ENCODE assay signal across 18 cellular contexts in genomic region chr15:55981596-55982249, GRCh38. TPM values are rescaled to one million over a fixed set of nuclear protein-coding genes. Genes with fewer than 3 reads are reported as not detected.
A peak's percentile ranks its signal among the peaks of the same experiment; 100 is the strongest.
DNase-seq lines count a peak whose midpoint lies in the region; ATAC-seq, FAIRE-seq and TF ChIP-seq lines count a peak whose summit lies in the region.
"Had no signal": no experiment of that assay in that cellular context is flagged by ENCODE, and none has a peak within 500 bp of the region (broad histone marks: within the 10 kb centered on the region; RNA-seq: fewer than 3 reads in every experiment).

No MANE protein-coding gene starts in this region.

- no peaks in the 10 kb centered on the region for H3K36me3 ChIP-seq in astrocyte (ENCODE audit: insufficient read depth, low read length)
- H3K36me3 ChIP-seq: BLaER1, HAP-1 had no signal

- intact Hi-C loops in activated CD4-positive, alpha-beta T cell treated with anti-CD3 and anti-CD28 coated beads for 36 hours (cut with DNase I, micrococcal nuclease): no loop called here

- POLR2A ChIA-PET in activated CD4-positive, alpha-beta T cell treated with anti-CD3 and anti-CD28 coated beads for 36 hours (lab: Charles Lee): no interaction called here

- no peak overlapping the region for H3K4me3 ChIP-seq in astrocyte (ENCODE audit: insufficient read depth, low read depth, low read length)
- H3K4me3 ChIP-seq: BLaER1, HAP-1 had no signal

- FAIRE-seq in astrocyte (lab: Jason Lieb, UNC): no peak
- FAIRE-seq: GM12892, H1, HTR-8/SVneo had no signal

- no peaks in the 10 kb centered on the region for H3K4me1 ChIP-seq in astrocyte (ENCODE audit: insufficient read depth, low read length)
- H3K4me1 ChIP-seq: BLaER1, Caco-2 had no signal

- H3K4me3 Mint-ChIP-seq in activated CD4-positive, alpha-beta T cell treated with anti-CD3 and anti-CD28 coated beads for 36 hours: no peak overlapping the region
- H3K4me3 Mint-ChIP-seq in activated naive CD8-positive, alpha-beta T cell treated with anti-CD3 and anti-CD28 coated beads, Interleukin-2, amount 50 U/mL, for 24 hours: no peak overlapping the region
- no peak overlapping the region for H3K4me3 Mint-ChIP-seq in activated naive CD8-positive, alpha-beta T cell treated with anti-CD3 and anti-CD28 coated beads for 36 hours
- H3K4me3 Mint-ChIP-seq in astrocyte (ENCODE audit: unreplicated experiment): no peak overlapping the region
- H3K4me3 Mint-ChIP-seq in stimulated activated naive CD8-positive, alpha-beta T cell treated with anti-CD3 and anti-CD28 coated beads, Interleukin-15, amount 100 ng/mL, for 72 hours: no peak overlapping the region
- H3K4me3 Mint-ChIP-seq: CD8-positive, alpha-beta memory T cell had no signal

- ATAC-seq in activated CD4-positive, alpha-beta T cell treated with anti-CD3 and anti-CD28 coated beads for 36 hours: peak; percentile 85
- ATAC-seq in activated naive CD8-positive, alpha-beta T cell treated with anti-CD3 and anti-CD28 coated beads, Interleukin-2, amount 50 U/mL, for 24 hours: peak; percentile 89
- ATAC-seq in stimulated activated naive CD8-positive, alpha-beta T cell treated with anti-CD3 and anti-CD28 coated beads, Interleukin-15, amount 100 ng/mL, for 72 hours: peak; percentile 74

- no peak overlapping the region for H3K27ac ChIP-seq in astrocyte (ENCODE audit: low read depth, low read length)
- H3K27ac ChIP-seq: BLaER1 had no signal

- no peaks in the 10 kb centered on the region for H3K27me3 Mint-ChIP-seq in activated CD4-positive, alpha-beta T cell treated with anti-CD3 and anti-CD28 coated beads for 36 hours
- no peaks in the 10 kb centered on the region for H3K27me3 Mint-ChIP-seq in activated naive CD8-positive, alpha-beta T cell treated with anti-CD3 and anti-CD28 coated beads, Interleukin-2, amount 50 U/mL, for 24 hours
- H3K27me3 Mint-ChIP-seq in activated naive CD8-positive, alpha-beta T cell treated with anti-CD3 and anti-CD28 coated beads for 36 hours: no peaks in the 10 kb centered on the region
- no peaks in the 10 kb centered on the region for H3K27me3 Mint-ChIP-seq in astrocyte (ENCODE audit: low read depth, unreplicated experiment)
- no peaks in the 10 kb centered on the region for H3K27me3 Mint-ChIP-seq in stimulated activated naive CD8-positive, alpha-beta T cell treated with anti-CD3 and anti-CD28 coated beads, Interleukin-15, amount 100 ng/mL, for 72 hours
- H3K27me3 Mint-ChIP-seq: CD8-positive, alpha-beta memory T cell had no signal

- H3K4me1 Mint-ChIP-seq in activated CD4-positive, alpha-beta T cell treated with anti-CD3 and anti-CD28 coated beads for 36 hours: peaks cover 12% of the 10 kb centered on the region
- peaks cover 9% of the 10 kb centered on the region for H3K4me1 Mint-ChIP-seq in activated naive CD8-positive, alpha-beta T cell treated with anti-CD3 and anti-CD28 coated beads, Interleukin-2, amount 50 U/mL, for 24 hours
- peaks cover 5% of the 10 kb centered on the region for H3K4me1 Mint-ChIP-seq in activated naive CD8-positive, alpha-beta T cell treated with anti-CD3 and anti-CD28 coated beads for 36 hours
- H3K4me1 Mint-ChIP-seq in astrocyte (ENCODE audit: low read depth, unreplicated experiment): peaks cover 11% of the 10 kb centered on the region
- H3K4me1 Mint-ChIP-seq in stimulated activated naive CD8-positive, alpha-beta T cell treated with anti-CD3 and anti-CD28 coated beads, Interleukin-15, amount 100 ng/mL, for 72 hours: peaks cover 10% of the 10 kb centered on the region
- H3K4me1 Mint-ChIP-seq: CD8-positive, alpha-beta memory T cell had no signal

- CTCF ChIA-PET in activated CD4-positive, alpha-beta T cell treated with anti-CD3 and anti-CD28 coated beads for 36 hours (lab: Charles Lee): no interaction called here

- H3K36me3 Mint-ChIP-seq in activated CD4-positive, alpha-beta T cell treated with anti-CD3 and anti-CD28 coated beads for 36 hours (ENCODE audit: low read depth): peaks cover 5% of the 10 kb centered on the region
- H3K36me3 Mint-ChIP-seq in activated naive CD8-positive, alpha-beta T cell treated with anti-CD3 and anti-CD28 coated beads, Interleukin-2, amount 50 U/mL, for 24 hours (ENCODE audit: low read depth): peaks cover 5% of the 10 kb centered on the region
- H3K36me3 Mint-ChIP-seq in activated naive CD8-positive, alpha-beta T cell treated with anti-CD3 and anti-CD28 coated beads for 36 hours: peaks cover 9% of the 10 kb centered on the region
- H3K36me3 Mint-ChIP-seq in astrocyte (ENCODE audit: low read depth, unreplicated experiment): peaks cover 10% of the 10 kb centered on the region

- H4K20me1 ChIP-seq in astrocyte (ENCODE audit: insufficient read depth, low read length): peaks cover 22% of the 10 kb centered on the region
- H4K20me1 ChIP-seq: BLaER1 had no signal

- H3K27ac Mint-ChIP-seq in activated CD4-positive, alpha-beta T cell treated with anti-CD3 and anti-CD28 coated beads for 36 hours: no peak overlapping the region
- no peak overlapping the region for H3K27ac Mint-ChIP-seq in activated naive CD8-positive, alpha-beta T cell treated with anti-CD3 and anti-CD28 coated beads, Interleukin-2, amount 50 U/mL, for 24 hours
- no peak overlapping the region for H3K27ac Mint-ChIP-seq in activated naive CD8-positive, alpha-beta T cell treated with anti-CD3 and anti-CD28 coated beads for 36 hours
- H3K27ac Mint-ChIP-seq in astrocyte (ENCODE audit: unreplicated experiment): peak overlapping the region; percentile 7
- no peak overlapping the region for H3K27ac Mint-ChIP-seq in stimulated activated naive CD8-positive, alpha-beta T cell treated with anti-CD3 and anti-CD28 coated beads, Interleukin-15, amount 100 ng/mL, for 72 hours
- H3K27ac Mint-ChIP-seq: CD8-positive, alpha-beta memory T cell had no signal

- TF ChIP-seq CTCF in astrocyte (IDR thresholded peaks at IDR 0.05; ENCODE audit: insufficient read depth, low read depth, low read length): no peak

- no peak overlapping the region for H3K4me2 ChIP-seq in astrocyte (ENCODE audit: low read length)
- H3K4me2 ChIP-seq: BLaER1 had no signal

- H3K9me3 Mint-ChIP-seq in activated CD4-positive, alpha-beta T cell treated with anti-CD3 and anti-CD28 coated beads for 36 hours (ENCODE audit: low read depth): no peaks in the 10 kb centered on the region
- H3K9me3 Mint-ChIP-seq in activated naive CD8-positive, alpha-beta T cell treated with anti-CD3 and anti-CD28 coated beads, Interleukin-2, amount 50 U/mL, for 24 hours: no peaks in the 10 kb centered on the region
- H3K9me3 Mint-ChIP-seq in activated naive CD8-positive, alpha-beta T cell treated with anti-CD3 and anti-CD28 coated beads for 36 hours: no peaks in the 10 kb centered on the region
- peaks cover 2% of the 10 kb centered on the region for H3K9me3 Mint-ChIP-seq in astrocyte (ENCODE audit: unreplicated experiment)
- no peaks in the 10 kb centered on the region for H3K9me3 Mint-ChIP-seq in stimulated activated naive CD8-positive, alpha-beta T cell treated with anti-CD3 and anti-CD28 coated beads, Interleukin-15, amount 100 ng/mL, for 72 hours

- DNase-seq in activated CD4-positive, alpha-beta T cell treated with anti-CD3 and anti-CD28 coated beads for 36 hours: no peak
- DNase-seq in activated CD4-positive, alpha-beta T cell treated with anti-CD3 and anti-CD28 coated beads for 1 hour: no peak
- DNase-seq in activated naive CD8-positive, alpha-beta T cell treated with anti-CD3 and anti-CD28 coated beads, Interleukin-2, amount 50 U/mL, for 24 hours: no peak
- DNase-seq in activated naive CD8-positive, alpha-beta T cell treated with anti-CD3 and anti-CD28 coated beads for 36 hours: no peak
- no peak for DNase-seq in astrocyte (ENCODE audit: low read depth)
- DNase-seq in stimulated activated naive CD8-positive, alpha-beta T cell treated with anti-CD3 and anti-CD28 coated beads, Interleukin-15, amount 100 ng/mL, for 72 hours: no peak
- no peak for DNase-seq in MV-4-11 (lab: John Stamatoyannopoulos, UW)
- DNase-seq: 8988T; AML-193; Caco-2; CD8-positive, alpha-beta memory T cell; DND-41; GDM1 had no signal

- no peaks in the 10 kb centered on the region for H3K27me3 ChIP-seq in astrocyte (ENCODE audit: insufficient read depth, low read length)
- H3K27me3 ChIP-seq: BLaER1 had no signal

- no peaks in the 10 kb centered on the region for H3K9me3 ChIP-seq in astrocyte (ENCODE audit: insufficient read depth, low read depth, low read length)
- H3K9me3 ChIP-seq: Caco-2, HAP-1 had no signal

- H2AFZ ChIP-seq in astrocyte (ENCODE audit: low read depth, low read length): no peak overlapping the region

- H3K79me2 ChIP-seq in astrocyte (ENCODE audit: insufficient read depth, low read length): peaks cover 78% of the 10 kb centered on the region

- H3K9ac ChIP-seq in astrocyte (ENCODE audit: low read length): no peak overlapping the region
- H3K9ac ChIP-seq: BLaER1 had no signal

RNA-seq across cellular contexts. Expression of gene NEDD4, which starts 11.7 kb away (rescaled TPM):
- 10 to 100 TPM; 22.4 to 23.3 TPM for total RNA-seq in activated CD4-positive, alpha-beta T cell treated with anti-CD3 and anti-CD28 coated beads for 36 hours
- total RNA-seq in activated naive CD8-positive, alpha-beta T cell treated with anti-CD3 and anti-CD28 coated beads for 36 hours: 10 to 100 TPM; 13.3 to 15.4 TPM
- total RNA-seq in astrocyte: 45.1 and 55.4 TPM in 2 replicates
